In the genomic region with DNA sequence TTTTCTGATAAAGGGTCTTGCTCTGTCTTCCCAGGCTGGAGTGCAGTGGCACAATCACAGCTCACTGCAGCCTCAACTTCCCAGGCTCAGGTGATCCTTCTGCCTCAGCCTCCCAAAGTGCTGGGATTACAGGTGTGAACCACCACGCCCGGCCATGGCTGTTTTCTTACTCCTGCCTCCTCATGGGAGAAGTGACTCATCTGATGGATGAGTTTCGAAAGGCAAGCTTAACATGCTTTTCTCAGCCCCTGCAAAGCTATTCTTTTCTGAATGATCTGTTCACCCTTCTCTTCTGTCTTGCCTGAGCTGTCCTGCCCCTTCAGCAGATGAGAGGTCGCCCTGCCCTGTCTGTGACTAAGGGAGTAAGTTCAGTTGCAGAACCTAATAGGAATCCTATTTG, we compare ENCODE assay signal across 13 cellular contexts. TPM values are rescaled to one million over a fixed set of nuclear protein-coding genes. Genes with fewer than 3 reads are reported as not detected.
A peak's percentile ranks its signal among the peaks of the same experiment; 100 is the strongest.
DNase-seq lines count a peak whose midpoint lies in the region; ATAC-seq and TF ChIP-seq lines count a peak whose summit lies in the region.
"Had no signal": no experiment of that assay in that cellular context is flagged by ENCODE, and none has a peak within 500 bp of the region (broad histone marks: within the 10 kb centered on the region; RNA-seq: fewer than 3 reads in every experiment).

No MANE protein-coding gene starts in this region.

- H3K27ac ChIP-seq in RWPE1, result peak overlapping the region; percentile 39; the same call in 1 of the 2 replicates
- no peak overlapping the region for H3K27ac ChIP-seq in testis
- no peak overlapping the region for H3K27ac ChIP-seq in coronary artery

- POLR2A ChIA-PET in RWPE1 (lab: Yijun Ruan, JAX; ENCODE audit: low non-redundant PET), result no interaction called here
- POLR2A ChIA-PET in GM10248 (lab: Yijun Ruan, JAX), result no interaction called here

- no peaks in the 10 kb centered on the region for H3K9me3 ChIP-seq in testis

- intact Hi-C loops in testis (cut with DNase I; ENCODE audit: low total_unique reads), result no loop called here

- H3K4me1 ChIP-seq in testis, result no peaks in the 10 kb centered on the region

- H3K4me3 ChIP-seq in testis (no peak overlapping the region), coronary artery (no peak overlapping the region)

- DNase-seq in NOMO-1 treated with DMSO at 0.1 percent for 48 hours (lab: John Stamatoyannopoulos, UW; ENCODE audit: unreplicated experiment), result peak; percentile 27
- no peak for DNase-seq in NOMO-1 (lab: John Stamatoyannopoulos, UW; ENCODE audit: unreplicated experiment in 2 of 2)
- DNase-seq in RWPE1 (ENCODE audit: low spot score), result peak; percentile 66
- DNase-seq in omental fat pad (ENCODE audit: low spot score), result no peak
- no peak for DNase-seq in testis
- no peak for DNase-seq in coronary artery (ENCODE audit: low spot score)
- no peak for DNase-seq in GM10248 (ENCODE audit: extremely low spot score)
- DNase-seq: effector memory CD4-positive, alpha-beta T cell; NCI-H526 treated with DMSO at 0.1 percent for 48 hours; right cardiac atrium had no signal

- ATAC-seq in esophagus mucosa (peak; percentile 84), omental fat pad (ENCODE audit: low FRiP score) (peak; percentile 50)

- TF ChIP-seq CTCF in RWPE1 (conservative IDR thresholded peaks at IDR 0.05; ENCODE audit: low read depth) (no peak), omental fat pad (IDR thresholded peaks at IDR 0.05) (no peak), testis (IDR thresholded peaks at IDR 0.05) (no peak), coronary artery (IDR thresholded peaks at IDR 0.05) (no peak), GM10248 (IDR thresholded peaks at IDR 0.05; ENCODE audit: control extremely low read depth, extremely low read depth, low read depth, missing control alignments) (no peak)

- TF ChIP-seq POLR2A in testis (IDR thresholded peaks at IDR 0.05), result no peak

- 37 to 49% methylated on average over 4 of the region's 4 CpGs for WGBS in testis, 2 donors

- CTCF ChIA-PET in RWPE1 (lab: Yijun Ruan, JAX) (interaction anchor here (0.7 to 3.3 kb wide), 3 partner anchors 46 to 1569 kb away, joined by 3 to 29 read pairs (median 4); no protein-coding TSS in a partner anchor), GM10248 (lab: Yijun Ruan, JAX) (interaction anchor here (1.0 to 2.1 kb wide), 4 partner anchors 10 to 442 kb away, joined by 3 to 4 read pairs (median 4); no protein-coding TSS in a partner anchor)

- H3K36me3 ChIP-seq in testis (ENCODE audit: low read depth, missing control alignments), result no peaks in the 10 kb centered on the region

- H3K27me3 ChIP-seq in testis, result no peaks in the 10 kb centered on the region

RNA-seq across cellular contexts. Expression of a gene that starts 0.9 kb away (rescaled TPM):
- total RNA-seq in esophagus mucosa (2.3 TPM), omental fat pad (under 1 TPM in 1 of 4 donors, not detected in 3; 0.09 TPM), testis (under 1 TPM; 0.19 to 0.47 TPM)
- polyA plus RNA-seq in testis (ENCODE audit: insufficient read depth, low read depth, low replicate concordance), result 0.42 TPM
- total RNA-seq: A673; activated T-helper 2 cell treated with anti-CD3 and anti-CD28 coated beads, Interferon-gamma antibody, Interleukin-2, Interleukin-4, amounts not matched to agents 10 μg/mL and 5 μg/mL and 100 μg/mL, durations not matched to agents 14 hours and 24 hours and 36 hours had no signal

Comparison
In these comparisons a context has a peak if more than half of its experiments do, and no peak if none do; other contexts are left out.
1. DNase-seq: peak in NOMO-1 treated with DMSO at 0.1 percent for 48 hours (single experiment) and RWPE1 (single experiment); none in NOMO-1 (0 of 2), omental fat pad (single experiment), testis (single experiment), coronary artery (single experiment) and GM10248 (single experiment).